8 cellular contexts compared by ENCODE assay signal in genomic region chr6:157020398-157021266, GRCh38.
DNase-seq lines count a peak whose midpoint lies in the region; ATAC-seq and TF ChIP-seq lines count a peak whose summit lies in the region.

No MANE protein-coding gene starts in this region.

- DNase-seq in DMS 273 treated with DMSO at 0.1 percent for 48 hours (lab: John Stamatoyannopoulos, UW), result peak; percentile 36
- DNase-seq in cardiac septum (ENCODE audit: low spot score), result peak; percentile 85
- DNase-seq in progenitor cell of endocrine pancreas (ENCODE audit: low spot score, unreplicated experiment), result no peak
- no peak for DNase-seq in COR-L47 (lab: John Stamatoyannopoulos, UW)

- H3K27me3 Mint-ChIP-seq in activated naive CD8-positive, alpha-beta T cell, result no peaks in the 10 kb centered on the region
- H3K27me3 Mint-ChIP-seq in progenitor cell of endocrine pancreas, result no peaks in the 10 kb centered on the region

- H3K9me3 Mint-ChIP-seq in activated naive CD8-positive, alpha-beta T cell (ENCODE audit: low read depth), result no peaks in the 10 kb centered on the region
- no peaks in the 10 kb centered on the region for H3K9me3 Mint-ChIP-seq in progenitor cell of endocrine pancreas (ENCODE audit: low read depth)

- H3K27ac Mint-ChIP-seq in activated naive CD8-positive, alpha-beta T cell, result peak overlapping the region; percentile 94
- peak overlapping the region; percentile 100 for H3K27ac Mint-ChIP-seq in progenitor cell of endocrine pancreas

- ATAC-seq in GM19463 (IDR thresholded peaks at IDR 0.05; ENCODE audit: unreplicated experiment) (peak; percentile 34), HG03565 (IDR thresholded peaks at IDR 0.05; ENCODE audit: unreplicated experiment) (peak; percentile 18)

- no peak for TF ChIP-seq CTCF in progenitor cell of endocrine pancreas (IDR thresholded peaks at IDR 0.05; ENCODE audit: unreplicated experiment)

- intact Hi-C loops in cardiac septum (cut with DNase I), result loop anchor here (1.0 to 10.0 kb wide), 5 partner anchors 63 to 456 kb away; no protein-coding TSS in a partner anchor

- H3K4me1 Mint-ChIP-seq in activated naive CD8-positive, alpha-beta T cell (ENCODE audit: low read depth), result peaks cover 58% of the 10 kb centered on the region
- H3K4me1 Mint-ChIP-seq in progenitor cell of endocrine pancreas (ENCODE audit: low read depth), result peaks cover 11% of the 10 kb centered on the region

- H3K4me3 Mint-ChIP-seq in activated naive CD8-positive, alpha-beta T cell, result peak overlapping the region; percentile 88
- peak overlapping the region; percentile 92 for H3K4me3 Mint-ChIP-seq in progenitor cell of endocrine pancreas (ENCODE audit: low read depth)

- H3K36me3 Mint-ChIP-seq in activated naive CD8-positive, alpha-beta T cell, result no peaks in the 10 kb centered on the region
- H3K36me3 Mint-ChIP-seq in progenitor cell of endocrine pancreas (ENCODE audit: insufficient read depth), result peaks cover 2% of the 10 kb centered on the region

TF ChIP-seq in PFSK-1, 5 proteins besides CTCF, POLR2A, EP300 and RAD21:
- TF ChIP-seq POLR2AphosphoS5 (IDR thresholded peaks at IDR 0.05; ENCODE audit: low read depth, low read length) (no peak), SIN3A (IDR thresholded peaks at IDR 0.05; ENCODE audit: borderline replicate concordance, insufficient read depth, low read length) (0 out of 2 replicates have a peak, but pooled peaks have one; percentile 32)

Comparison
In these comparisons a context has a peak if more than half of its experiments do, and no peak if none do; other contexts are left out.
1. DNase-seq: peak in DMS 273 treated with DMSO at 0.1 percent for 48 hours (single experiment) and cardiac septum (single experiment); none in progenitor cell of endocrine pancreas (single experiment) and COR-L47 (single experiment).